ENCODE assay signal across 8 cellular contexts in the genomic region with DNA sequence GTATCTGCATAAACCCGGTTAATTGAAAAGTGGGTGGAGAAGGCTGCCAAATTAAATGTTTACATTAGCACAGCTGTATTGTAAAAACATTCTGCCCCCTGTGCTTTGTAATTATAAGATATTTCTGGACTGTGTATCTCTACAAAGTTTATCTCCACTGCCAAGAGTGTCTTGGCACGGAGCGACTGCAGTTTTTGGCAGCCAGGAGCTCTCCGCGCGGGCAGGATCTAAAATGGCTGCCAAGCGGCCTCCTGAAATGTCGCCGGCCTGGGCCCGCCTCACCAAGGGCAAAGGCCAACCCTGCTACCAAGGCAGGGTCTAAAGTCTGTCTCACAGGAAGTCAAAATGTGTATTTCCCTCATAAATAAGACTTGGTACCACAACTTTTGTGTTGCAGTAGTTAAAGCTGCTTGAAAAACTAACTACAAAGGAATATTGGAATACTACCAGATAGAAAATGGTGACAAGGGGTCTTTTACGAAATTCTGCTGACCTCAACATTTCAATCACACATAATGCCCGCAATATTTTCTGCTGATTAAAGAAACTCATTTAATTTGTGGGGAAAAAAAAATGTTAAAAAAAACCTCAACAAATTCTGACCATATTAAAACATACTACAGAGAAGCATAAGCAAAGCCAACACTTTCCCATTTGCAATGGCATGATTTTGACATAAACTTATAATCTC.
DNase-seq lines count a peak whose midpoint lies in the region; TF ChIP-seq lines count a peak whose summit lies in the region.

No MANE protein-coding gene starts in this region.

- DNase-seq in GM23248 (peak; percentile 37), brain microvascular endothelial cell (peak; percentile 45), hypothalamus (lab: John Stamatoyannopoulos, UW) (peak in 35 of 51 donors; percentile 6 to 63 (median 47)), sigmoid colon (peak; percentile 88), foreskin melanocyte (no peak), SW 1271 (lab: John Stamatoyannopoulos, UW) (no peak), DMS153 (lab: John Stamatoyannopoulos, UW) (no peak)
- DNase-seq in stimulated activated CD4-positive, alpha-beta T cell treated with anti-CD3 and anti-CD28 coated beads, Interleukin-12 subunit alpha, Interleukin-12 subunit beta, amount 100 ng/mL, for 4 hours, result no peak

- intact Hi-C loops in sigmoid colon (cut with DNase I), result loop anchor here (5.0 kb wide), 1 partner anchor 109 kb away; the partner anchor contains the start of gene NFIB

- H2AFZ ChIP-seq in GM23248, result peak overlapping the region; percentile 57

- no peaks in the 10 kb centered on the region for H3F3A ChIP-seq in GM23248 (ENCODE audit: insufficient read depth)

- no peak overlapping the region for H3K4me2 ChIP-seq in GM23248 (ENCODE audit: unreplicated experiment)

- H3K27me3 ChIP-seq in GM23248 (replicated peaks; ENCODE audit: insufficient read depth) (no peaks in the 10 kb centered on the region), brain microvascular endothelial cell (replicated peaks) (no peaks in the 10 kb centered on the region), sigmoid colon (no peaks in the 10 kb centered on the region)

- no peaks in the 10 kb centered on the region for H4K20me1 ChIP-seq in GM23248 (ENCODE audit: insufficient read depth)

- TF ChIP-seq EP300 in sigmoid colon (IDR thresholded peaks at IDR 0.05), result no peak

- no peaks in the 10 kb centered on the region for H3K9me3 ChIP-seq in GM23248 (ENCODE audit: low read depth)
- H3K9me3 ChIP-seq in sigmoid colon, result no peaks in the 10 kb centered on the region

- H3K9ac ChIP-seq in GM23248, result no peak overlapping the region

- TF ChIP-seq POLR2A in sigmoid colon (IDR thresholded peaks at IDR 0.05), result no peak

- TF ChIP-seq CTCF in brain microvascular endothelial cell (IDR thresholded peaks at IDR 0.05; ENCODE audit: low read depth, low read length, missing control alignments) (no peak), sigmoid colon (IDR thresholded peaks at IDR 0.05) (no peak)

- H3K4me3 ChIP-seq in GM23248 (no peak overlapping the region), brain microvascular endothelial cell (ENCODE audit: low read depth, low read length) (no peak overlapping the region), sigmoid colon (peak overlapping the region in 2 of 4 donors; percentile 1 to 7)

- in situ Hi-C loops in GM23248 (cut with MboI), result loop anchor here (10.0 kb wide), 1 partner anchor 171 kb away; no protein-coding TSS in a partner anchor
- in situ Hi-C loops in brain microvascular endothelial cell (cut with HindIII; ENCODE audit: low pct_ligation_motif_present, low sequenced_read_pairs), result no loop called here

- no peaks in the 10 kb centered on the region for H3K36me3 ChIP-seq in GM23248 (ENCODE audit: low read depth)
- no peaks in the 10 kb centered on the region for H3K36me3 ChIP-seq in brain microvascular endothelial cell (replicated peaks)
- H3K36me3 ChIP-seq in sigmoid colon, result no peaks in the 10 kb centered on the region

- no peaks in the 10 kb centered on the region for H3K9me2 ChIP-seq in GM23248 (ENCODE audit: insufficient read depth)

- no peak overlapping the region for H3K27ac ChIP-seq in GM23248
- H3K27ac ChIP-seq in brain microvascular endothelial cell, result peak overlapping the region; percentile 4
- H3K27ac ChIP-seq in sigmoid colon, result peak overlapping the region; percentile 64 to 83 (median 76)

- 46 to 48% methylated on average over 12 of the region's 12 CpGs for WGBS in GM23248 (ENCODE audit: low coverage in 1 of 2, low lambda C conversion rate in 2 of 2, missing lambda C conversion rate in 2 of 2), 2 experiments
- WGBS in sigmoid colon, 2 donors, result 13 to 50% methylated on average over 12 of the region's 12 CpGs

- H3K4me1 ChIP-seq in GM23248 (ENCODE audit: insufficient read depth), result peaks cover 20% of the 10 kb centered on the region
- peaks cover 0 to 85% (median 56%) of the 10 kb centered on the region in 4 donors for H3K4me1 ChIP-seq in sigmoid colon

- H3K79me2 ChIP-seq in GM23248 (ENCODE audit: insufficient read depth), result no peaks in the 10 kb centered on the region

Comparison
In these comparisons a context has a peak if more than half of its experiments do, and no peak if none do; other contexts are left out.
1. DNase-seq: peak in GM23248 (single experiment), brain microvascular endothelial cell (single experiment), hypothalamus (35 of 51) and sigmoid colon (single experiment); none in stimulated activated CD4-positive, alpha-beta T cell treated with anti-CD3 and anti-CD28 coated beads, Interleukin-12 subunit alpha, Interleukin-12 subunit beta, amount 100 ng/mL, for 4 hours (single experiment), foreskin melanocyte (single experiment), SW 1271 (0 of 2) and DMS153 (single experiment).